Comparison of ENCODE assay signal across 18 cellular contexts in genomic region chr4:41638806-41639205, GRCh38.
DNase-seq lines count a peak whose midpoint lies in the region; ATAC-seq and TF ChIP-seq lines count a peak whose summit lies in the region.
"Had no signal": no experiment of that assay in that cellular context is flagged by ENCODE, and none has a peak within 500 bp of the region (broad histone marks: within the 10 kb centered on the region; RNA-seq: fewer than 3 reads in every experiment).

No MANE protein-coding gene starts in this region.

- H3K79me2 ChIP-seq in SK-N-SH (ENCODE audit: insufficient read depth): no peaks in the 10 kb centered on the region

- TF ChIP-seq CTCF in SK-N-SH (IDR thresholded peaks at IDR 0.05): no peak
- TF ChIP-seq CTCF in retinal pigment epithelial cell (conservative IDR thresholded peaks at IDR 0.05; ENCODE audit: low read depth, low read length): no peak

- H3K36me3 ChIP-seq in SK-N-SH (replicated peaks in 1 of 2; ENCODE audit: control insufficient read depth in 1 of 2, insufficient read depth in 2 of 2, low read length in 1 of 2): no peaks in the 10 kb centered on the region
- H3K36me3 ChIP-seq in HAP-1 (replicated peaks): no peaks in the 10 kb centered on the region

- no peak overlapping the region for H2AFZ ChIP-seq in SK-N-SH (ENCODE audit: low read depth)

- H3K4me2 ChIP-seq in SK-N-SH: no peak overlapping the region

- no peak for ATAC-seq in GM21723 (IDR thresholded peaks at IDR 0.05; ENCODE audit: unreplicated experiment)
- ATAC-seq: GM12878, HCT116, K562 had no signal

- H3K4me1 ChIP-seq in SK-N-SH (ENCODE audit: control insufficient read depth in 1 of 2, insufficient read depth in 2 of 2, low read depth in 1 of 2, low read length in 1 of 2) (peaks cover 0 to 17% of the 10 kb centered on the region in 2 experiments; a peak in 2 of 4 replicates), HAP-1 (peaks cover 10% of the 10 kb centered on the region)

- CTCF ChIA-PET in SK-N-SH (lab: Yijun Ruan, JAX): interaction anchor here (0.6 to 1.6 kb wide), 4 partner anchors 9 to 357 kb away, joined by 3 to 5 read pairs (median 4); no protein-coding TSS in a partner anchor

- DNase-seq in H4 (ENCODE audit: low spot score) (peak; percentile 53), SK-N-SH (peak; percentile 41), astrocyte of the hippocampus (ENCODE audit: low read depth, low spot score) (peak; percentile 44), retinal pigment epithelial cell (ENCODE audit: low read depth) (peak; percentile 85), NOMO-1 (lab: John Stamatoyannopoulos, UW; ENCODE audit: unreplicated experiment in 2 of 2) (no peak), HAP-1 (ENCODE audit: low spot score in 2 of 2) (no peak), amygdala (lab: John Stamatoyannopoulos, UW) (no peak)
- DNase-seq: ACHN; CD4-positive, alpha-beta T cell; DMS153; DND-41; EL; IMR-90 had no signal

- H3K9me2 ChIP-seq in SK-N-SH: no peaks in the 10 kb centered on the region

- no peak overlapping the region for H3K9ac ChIP-seq in SK-N-SH

- H3K27me3 ChIP-seq in SK-N-SH (ENCODE audit: insufficient read depth) (no peaks in the 10 kb centered on the region), HAP-1 (ENCODE audit: low read depth) (no peaks in the 10 kb centered on the region)

- no peaks in the 10 kb centered on the region for H4K20me1 ChIP-seq in SK-N-SH (ENCODE audit: insufficient read depth)

- in situ Hi-C loops in HAP-1 (cut with MboI; ENCODE audit: low sequenced_read_pairs): no loop called here

- H3F3A ChIP-seq in SK-N-SH (replicated peaks; ENCODE audit: insufficient read depth): no peaks in the 10 kb centered on the region

- no peak overlapping the region for H3K4me3 ChIP-seq in SK-N-SH (ENCODE audit: low read depth in 2 of 2, low read length in 1 of 2)
- H3K4me3 ChIP-seq in retinal pigment epithelial cell (ENCODE audit: low read length): no peak overlapping the region
- H3K4me3 ChIP-seq in HAP-1: no peak overlapping the region
- H3K4me3 ChIP-seq: GM12878, K562 had no signal

- no peak for TF ChIP-seq EP300 in SK-N-SH (IDR thresholded peaks at IDR 0.05; ENCODE audit: borderline replicate concordance in 1 of 2, low read depth in 1 of 2, low read length in 1 of 2)

- POLR2A ChIA-PET in SK-N-SH (lab: Yijun Ruan, JAX): no interaction called here

- WGBS in SK-N-SH (ENCODE audit: low lambda C conversion rate): 32% methylated on average over 5 of the region's 5 CpGs

- H3K9me3 ChIP-seq in SK-N-SH (no peaks in the 10 kb centered on the region), HAP-1 (no peaks in the 10 kb centered on the region)

- TF ChIP-seq RAD21 in SK-N-SH (IDR thresholded peaks at IDR 0.05; ENCODE audit: low read length): no peak

- peak overlapping the region in 1 of 2 experiments; percentile 83; a peak in 2 of 4 replicates for H3K27ac ChIP-seq in SK-N-SH (ENCODE audit: low read depth in 2 of 2, low read length in 1 of 2)
- H3K27ac ChIP-seq: C4-2B had no signal

TF ChIP-seq in SK-N-SH, 30 proteins besides CTCF, POLR2A, EP300 and RAD21:
- TF ChIP-seq POLR2AphosphoS5 (IDR thresholded peaks at IDR 0.05; ENCODE audit: low read depth, low read length) (no peak), PBX3 (IDR thresholded peaks at IDR 0.05) (no peak), ELF1 (IDR thresholded peaks at IDR 0.05) (no peak), TEAD4 (IDR thresholded peaks at IDR 0.05; ENCODE audit: borderline replicate concordance, insufficient read depth) (no peak), RFX5 (IDR thresholded peaks at IDR 0.05; ENCODE audit: low read length) (peak; percentile 33; the same call in 1 of the 2 replicates), SIN3A (IDR thresholded peaks at IDR 0.05; ENCODE audit: borderline replicate concordance, low read depth, low read length) (no peak), GATA2 (CRISPR knock-in tag; IDR thresholded peaks at IDR 0.05) (peak; percentile 34), MXI1 (IDR thresholded peaks at IDR 0.05; ENCODE audit: low read depth, low read length) (peak; percentile 22; the same call in 1 of the 2 replicates)

Comparison
In these comparisons a context has a peak if more than half of its experiments do, and no peak if none do; other contexts are left out.
1. DNase-seq: peak in H4 (single experiment), SK-N-SH (single experiment), astrocyte of the hippocampus (single experiment) and retinal pigment epithelial cell (single experiment); none in NOMO-1 (0 of 2), HAP-1 (0 of 2) and amygdala (0 of 56).